In the genomic region with DNA sequence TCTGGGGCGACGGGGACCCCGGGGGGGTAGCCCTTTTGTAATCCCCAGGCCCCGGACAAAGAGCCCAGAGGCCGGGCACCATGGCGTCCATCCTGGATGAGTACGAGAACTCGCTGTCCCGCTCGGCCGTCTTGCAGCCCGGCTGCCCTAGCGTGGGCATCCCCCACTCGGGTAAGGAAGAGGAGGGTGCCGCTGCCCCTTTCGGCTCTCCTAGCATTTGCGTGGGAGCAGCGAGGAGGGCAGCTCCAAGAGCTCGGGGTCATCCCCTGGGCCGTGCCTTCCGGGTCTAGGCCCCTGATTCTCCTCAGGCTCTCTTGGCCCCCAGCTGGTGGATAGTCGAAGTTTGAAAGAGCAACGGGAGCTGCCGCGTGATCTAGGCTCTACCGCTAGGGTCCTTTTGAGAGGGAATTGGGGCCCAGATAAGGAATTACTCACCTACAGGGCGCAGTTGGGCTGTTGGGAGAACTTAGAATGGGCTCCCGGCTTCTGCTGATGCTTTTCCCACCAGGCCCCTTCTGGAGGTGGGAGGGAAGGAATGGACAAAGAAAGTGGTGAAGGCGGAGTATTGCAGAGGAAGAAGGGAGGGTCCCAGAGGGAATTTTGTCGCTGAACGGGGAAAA, we compare ENCODE assay signal across 8 cellular contexts. TPM values are rescaled to one million over a fixed set of nuclear protein-coding genes. Genes with fewer than 3 reads are reported as not detected.
DNase-seq lines count a peak whose midpoint lies in the region; ATAC-seq lines count a peak whose summit lies in the region.

No MANE protein-coding gene starts in this region.

- peaks cover 35% of the 10 kb centered on the region for H3K4me1 Mint-ChIP-seq in activated naive CD4-positive, alpha-beta T cell treated with anti-CD3 and anti-CD28 coated beads, Interleukin-2, amount 50 U/mL, for 24 hours

- no peak overlapping the region for H4K12ac ChIP-seq in trophoblast cell (ENCODE audit: low read depth, low read length)

- peak overlapping the region; percentile 60 for H3K14ac ChIP-seq in trophoblast cell (ENCODE audit: low read length)

- H3K4ac ChIP-seq in trophoblast cell (ENCODE audit: low read depth, low read length) = peak overlapping the region; percentile 72

- H2BK12ac ChIP-seq in trophoblast cell (ENCODE audit: low read length) = no peak overlapping the region

- DNase-seq in AG08395 (ENCODE audit: low spot score) = peak; percentile 76
- peak; percentile 66 for DNase-seq in HK-2 (ENCODE audit: unreplicated experiment)
- peak; percentile 77 to 82 for DNase-seq in SJSA1 (ENCODE audit: low read depth in 1 of 2, low spot score in 2 of 2)
- DNase-seq in head of caudate nucleus = peak in 28 of 42 donors; percentile 14 to 64 (median 44)
- peak; percentile 69 to 78 for DNase-seq in trophoblast cell
- DNase-seq in NCI-H128 (lab: John Stamatoyannopoulos, UW; ENCODE audit: unreplicated experiment) = no peak

- H3K4me1 ChIP-seq in SJSA1 (replicated peaks) (peaks cover 11% of the 10 kb centered on the region), trophoblast cell (ENCODE audit: control insufficient read depth in 1 of 2, insufficient read depth in 2 of 2, low read length in 2 of 2) (peaks cover 5 to 13% of the 10 kb centered on the region in 2 experiments)

- H2BK120ac ChIP-seq in trophoblast cell (ENCODE audit: insufficient read depth, low read length, poor library complexity) = peak overlapping the region; percentile 12

- H3K9me3 ChIP-seq in SJSA1 (replicated peaks) (no peaks in the 10 kb centered on the region), trophoblast cell (ENCODE audit: insufficient read depth, low read depth, low read length) (peaks cover 2% of the 10 kb centered on the region)

- peak overlapping the region; percentile 93 for H3K4me2 ChIP-seq in trophoblast cell (ENCODE audit: low read length)

- peak overlapping the region; percentile 100 for H3K4me3 Mint-ChIP-seq in activated naive CD4-positive, alpha-beta T cell treated with anti-CD3 and anti-CD28 coated beads, Interleukin-2, amount 50 U/mL, for 24 hours

- peaks cover 8% of the 10 kb centered on the region for H3K79me1 ChIP-seq in trophoblast cell (ENCODE audit: low read length)

- peak overlapping the region; percentile 27 for H2AFZ ChIP-seq in trophoblast cell (ENCODE audit: insufficient read depth, low read length, poor library complexity)

- H4K91ac ChIP-seq in trophoblast cell (ENCODE audit: low read depth, low read length) = peak overlapping the region; percentile 29

- peak overlapping the region; percentile 63 for H4K8ac ChIP-seq in trophoblast cell (ENCODE audit: low read depth, low read length)

- intact Hi-C loops in head of caudate nucleus (cut with DNase I) = loop anchor here (5.0 to 10.0 kb wide), 3 partner anchors 90 to 223 kb away; a partner anchor contains a TSS

- H2AK5ac ChIP-seq in trophoblast cell (ENCODE audit: low read length) = peak overlapping the region; percentile 12

- H3K27ac Mint-ChIP-seq in activated naive CD4-positive, alpha-beta T cell treated with anti-CD3 and anti-CD28 coated beads, Interleukin-2, amount 50 U/mL, for 24 hours = peak overlapping the region; percentile 55

- H3K4me3 ChIP-seq in SJSA1 = peak overlapping the region; percentile 71
- peak overlapping the region; percentile 94 for H3K4me3 ChIP-seq in trophoblast cell (ENCODE audit: low read depth, low read length)

- peak overlapping the region; percentile 96 for H3K9ac ChIP-seq in trophoblast cell (ENCODE audit: low read length)

- WGBS in trophoblast cell (ENCODE audit: extremely low coverage, insufficient coverage, insufficient read length) = no CpG with 5 or more reads among the region's 31 CpGs

- no peaks in the 10 kb centered on the region for H3K9me3 Mint-ChIP-seq in activated naive CD4-positive, alpha-beta T cell treated with anti-CD3 and anti-CD28 coated beads, Interleukin-2, amount 50 U/mL, for 24 hours

- H3K27me3 Mint-ChIP-seq in activated naive CD4-positive, alpha-beta T cell treated with anti-CD3 and anti-CD28 coated beads, Interleukin-2, amount 50 U/mL, for 24 hours = no peaks in the 10 kb centered on the region

- peak overlapping the region; percentile 34 for H2BK5ac ChIP-seq in trophoblast cell (ENCODE audit: low read depth, low read length, poor library complexity)

- H3K36me3 Mint-ChIP-seq in activated naive CD4-positive, alpha-beta T cell treated with anti-CD3 and anti-CD28 coated beads, Interleukin-2, amount 50 U/mL, for 24 hours = peaks cover 2% of the 10 kb centered on the region

- H3K27ac ChIP-seq in SJSA1 (peak overlapping the region; percentile 61), trophoblast cell (ENCODE audit: low read depth, low read length) (peak overlapping the region; percentile 58)

- H3K36me3 ChIP-seq in SJSA1 (peaks cover 44% of the 10 kb centered on the region), trophoblast cell (ENCODE audit: control insufficient read depth in 1 of 2, insufficient read depth in 2 of 2, low read length in 2 of 2) (peaks cover 19 to 21% of the 10 kb centered on the region in 2 experiments)

- H3K27me3 ChIP-seq in SJSA1 (replicated peaks) = no peaks in the 10 kb centered on the region
- no peaks in the 10 kb centered on the region for H3K27me3 ChIP-seq in trophoblast cell (ENCODE audit: insufficient read depth, low read length)

- no peak overlapping the region for H3K23ac ChIP-seq in trophoblast cell (ENCODE audit: low read length)

- peak overlapping the region; percentile 45 for H3K18ac ChIP-seq in trophoblast cell (ENCODE audit: low read length)

- ATAC-seq in GM18498 (IDR thresholded peaks at IDR 0.05; ENCODE audit: unreplicated experiment) = peak; percentile 42

- H3K79me2 ChIP-seq in trophoblast cell (ENCODE audit: control insufficient read depth, insufficient read depth, low read length, poor library complexity) = peaks cover 10% of the 10 kb centered on the region

RNA-seq across cellular contexts. Expression of a gene that starts 0.5 kb away (rescaled TPM):
- total RNA-seq in SJSA1 (2014; rRNA removed; shearing (Covaris generic)) = 35.5 and 40.8 TPM in 2 replicates
- 14.3 and 14.7 TPM in 2 replicates for polyA plus RNA-seq in trophoblast cell (2013)

RNA-seq across cellular contexts. Expression of a gene that starts 20.8 kb away (rescaled TPM):
- total RNA-seq in SJSA1 (2014; rRNA removed; shearing (Covaris generic)) = not detected in 2 replicates
- 2.3 and 2.7 TPM in 2 replicates for polyA plus RNA-seq in trophoblast cell (2013)

RNA-seq across cellular contexts. Expression of a gene that starts 34.3 kb away (rescaled TPM):
- not detected in 2 replicates for total RNA-seq in SJSA1 (2014; rRNA removed; shearing (Covaris generic))
- polyA plus RNA-seq in trophoblast cell (2013) = 0.05 and 0.06 TPM in 2 replicates

RNA-seq across cellular contexts. Expression of a gene that starts 51.0 kb away (rescaled TPM):
- total RNA-seq in SJSA1 (2014; rRNA removed; shearing (Covaris generic)) = 0.87 TPM in 1 of 2 replicates, not detected in the other
- 168 and 177 TPM in 2 replicates for polyA plus RNA-seq in trophoblast cell (2013)

RNA-seq across cellular contexts. Expression of a gene that starts 58.5 kb away (rescaled TPM):
- total RNA-seq in SJSA1 (2014; rRNA removed; shearing (Covaris generic)) = 1.6 and 1.9 TPM in 2 replicates
- 48.6 and 53.4 TPM in 2 replicates for polyA plus RNA-seq in trophoblast cell (2013)
